ENCODE assay signal across 20 cellular contexts in the genomic region with DNA sequence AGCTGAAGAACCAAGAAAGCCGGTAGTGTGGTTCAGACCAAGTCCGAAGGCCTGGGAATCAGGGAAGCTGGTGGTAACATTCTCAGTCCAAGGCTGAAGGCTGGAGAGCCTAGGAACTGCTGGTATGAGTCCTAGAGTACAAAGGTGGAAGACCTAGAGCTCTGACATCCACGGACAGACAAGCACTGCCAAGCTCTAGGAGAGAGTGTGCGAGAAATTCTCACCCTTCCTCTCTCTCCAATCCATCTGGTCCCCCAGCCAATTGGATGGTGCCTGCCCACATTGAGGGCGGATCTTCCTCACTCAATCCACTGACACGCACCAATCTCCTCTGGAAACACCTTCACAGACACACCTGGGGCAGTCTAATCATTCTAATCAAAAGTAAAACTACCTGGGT. TPM values are rescaled to one million over a fixed set of nuclear protein-coding genes. Genes with fewer than 3 reads are reported as not detected.
DNase-seq lines count a peak whose midpoint lies in the region; ATAC-seq, FAIRE-seq and TF ChIP-seq lines count a peak whose summit lies in the region.
"Had no signal": no experiment of that assay in that cellular context is flagged by ENCODE, and none has a peak within 500 bp of the region (broad histone marks: within the 10 kb centered on the region; RNA-seq: fewer than 3 reads in every experiment).

No MANE protein-coding gene starts in this region.

- no peaks in the 10 kb centered on the region for H3K9me2 ChIP-seq in Karpas-422 (replicated peaks; ENCODE audit: insufficient read depth, low read length)

- no peaks in the 10 kb centered on the region for H4K20me1 ChIP-seq in Karpas-422 (ENCODE audit: insufficient read depth, low read depth, low read length)

- H3K36me3 ChIP-seq in Karpas-422 (ENCODE audit: insufficient read depth, low read length) (no peaks in the 10 kb centered on the region), pancreas (no peaks in the 10 kb centered on the region), upper lobe of right lung (no peaks in the 10 kb centered on the region)
- H3K36me3 ChIP-seq: HAP-1 had no signal

- POLR2A ChIA-PET in WTC11 (lab: Charles Lee) = no interaction called here

- H3K4me3 Mint-ChIP-seq in WTC11 = no peak overlapping the region
- H3K4me3 Mint-ChIP-seq: CD4-positive, alpha-beta T cell had no signal

- H3K27me3 ChIP-seq in Karpas-422 (ENCODE audit: low read length) (no peaks in the 10 kb centered on the region), pancreas (no peaks in the 10 kb centered on the region), upper lobe of right lung (no peaks in the 10 kb centered on the region)

- H3K9me3 Mint-ChIP-seq in WTC11 = peaks cover 4% of the 10 kb centered on the region
- H3K9me3 Mint-ChIP-seq: CD4-positive, alpha-beta T cell had no signal

- H2AFZ ChIP-seq in Karpas-422 (ENCODE audit: low read length) = no peak overlapping the region
- H2AFZ ChIP-seq: GM23248 had no signal

- no peak for FAIRE-seq in pancreas (lab: Jason Lieb, UNC)
- FAIRE-seq: A549, D721Med, G401.6, GM12891, GM18507 had no signal

- H3K9me3 ChIP-seq in Karpas-422 (ENCODE audit: low read length) (no peaks in the 10 kb centered on the region), pancreas (no peaks in the 10 kb centered on the region), upper lobe of right lung (no peaks in the 10 kb centered on the region)
- H3K9me3 ChIP-seq: A549, Caco-2, HAP-1 had no signal

- peak overlapping the region; percentile 46 for H3K4me2 ChIP-seq in Karpas-422 (ENCODE audit: low read depth, low read length, poor library complexity, severe bottlenecking)
- H3K4me2 ChIP-seq: A549 had no signal

- ATAC-seq in WTC11 (peak; percentile 49), pancreas (peak; percentile 88 to 96 (median 94)), upper lobe of right lung (peak; percentile 36), GM18502 (IDR thresholded peaks at IDR 0.05; ENCODE audit: poor library complexity, unreplicated experiment) (no peak)
- ATAC-seq: A549 had no signal

- H3K27ac ChIP-seq in Karpas-422 (ENCODE audit: low read length) = peak overlapping the region; percentile 87
- peak overlapping the region in 3 of 4 donors; percentile 3 to 40 (median 37) for H3K27ac ChIP-seq in pancreas
- H3K27ac ChIP-seq in upper lobe of right lung = no peak overlapping the region
- H3K27ac ChIP-seq: 22Rv1, A549, C4-2B, GM23248 had no signal

- intact Hi-C loops in pancreas (cut with DNase I) (no loop called here), upper lobe of right lung (cut with DNase I) (no loop called here)

- no peaks in the 10 kb centered on the region for H3K27me3 Mint-ChIP-seq in WTC11 (ENCODE audit: low read depth)
- H3K27me3 Mint-ChIP-seq: CD4-positive, alpha-beta T cell had no signal

- H3K4me1 Mint-ChIP-seq in WTC11 = peaks cover 22% of the 10 kb centered on the region

- no peaks in the 10 kb centered on the region for H3K36me3 Mint-ChIP-seq in WTC11

- no peaks in the 10 kb centered on the region for H3K79me2 ChIP-seq in Karpas-422 (ENCODE audit: low read length)

- 32 to 45% methylated on average over 6 of the region's 6 CpGs for WGBS in pancreas, 2 donors

- no peak overlapping the region for H3K27ac Mint-ChIP-seq in WTC11
- H3K27ac Mint-ChIP-seq: CD4-positive, alpha-beta T cell had no signal

- H3K9ac ChIP-seq in Karpas-422 (ENCODE audit: low read length) = peak overlapping the region; percentile 45
- H3K9ac ChIP-seq: GM23248 had no signal

- H3K4me3 ChIP-seq in Karpas-422 (ENCODE audit: low read length) (peak overlapping the region; percentile 48; the same call in 1 of the 2 replicates), pancreas (peak overlapping the region; percentile 20 to 42 (median 32)), upper lobe of right lung (no peak overlapping the region)
- H3K4me3 ChIP-seq: A549, GM23248, HAP-1 had no signal

- peaks cover 53% of the 10 kb centered on the region for H3K4me1 ChIP-seq in Karpas-422 (ENCODE audit: low read length)
- H3K4me1 ChIP-seq in pancreas = peaks cover 0 to 6% (median 0%) of the 10 kb centered on the region in 3 donors
- H3K4me1 ChIP-seq in upper lobe of right lung = no peaks in the 10 kb centered on the region
- H3K4me1 ChIP-seq: A549, Caco-2, HAP-1 had no signal

- DNase-seq in Karpas-422 (no peak), WTC11 (ENCODE audit: low spot score) (no peak), pancreas (peak; percentile 45 to 80 (median 62)), upper lobe of right lung (no peak), NAMALWA (ENCODE audit: low spot score) (no peak), NCI-H69 (lab: John Stamatoyannopoulos, UW) (no peak)
- DNase-seq: AML-193; Caco-2; CD4-positive, alpha-beta T cell; GM23248 had no signal

- TF ChIP-seq CTCF in WTC11 (IDR thresholded peaks at IDR 0.05) (no peak), pancreas (IDR thresholded peaks at IDR 0.05) (no peak), upper lobe of right lung (IDR thresholded peaks at IDR 0.05) (no peak)

- CTCF ChIA-PET in WTC11 (lab: Charles Lee) = interaction anchor here (1.5 kb wide), 1 partner anchor 50 kb away, joined by 3 read pairs; no protein-coding TSS in a partner anchor

TF ChIP-seq in WTC11, 78 proteins besides CTCF, POLR2A, EP300 and RAD21 (continues in another document):
- TF ChIP-seq, protein P1, sequence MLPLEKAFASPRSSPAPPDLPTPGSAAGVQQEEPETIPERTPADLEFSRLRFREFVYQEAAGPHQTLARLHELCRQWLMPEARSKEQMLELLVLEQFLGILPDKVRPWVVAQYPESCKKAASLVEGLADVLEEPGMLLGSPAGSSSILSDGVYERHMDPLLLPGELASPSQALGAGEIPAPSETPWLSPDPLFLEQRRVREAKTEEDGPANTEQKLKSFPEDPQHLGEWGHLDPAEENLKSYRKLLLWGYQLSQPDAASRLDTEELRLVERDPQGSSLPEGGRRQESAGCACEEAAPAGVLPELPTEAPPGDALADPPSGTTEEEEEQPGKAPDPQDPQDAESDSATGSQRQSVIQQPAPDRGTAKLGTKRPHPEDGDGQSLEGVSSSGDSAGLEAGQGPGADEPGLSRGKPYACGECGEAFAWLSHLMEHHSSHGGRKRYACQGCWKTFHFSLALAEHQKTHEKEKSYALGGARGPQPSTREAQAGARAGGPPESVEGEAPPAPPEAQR (CRISPR knock-in tag; IDR thresholded peaks at IDR 0.05) = no peak
- TF ChIP-seq NFYB (CRISPR knock-in tag; conservative IDR thresholded peaks at IDR 0.05; ENCODE audit: low read depth) (no peak), EMX1 (CRISPR knock-in tag; IDR thresholded peaks at IDR 0.05) (no peak), SMAD3 (CRISPR knock-in tag; IDR thresholded peaks at IDR 0.05; ENCODE audit: borderline replicate concordance) (no peak), FOXJ3 (CRISPR knock-in tag; IDR thresholded peaks at IDR 0.05; ENCODE audit: borderline replicate concordance) (no peak), ZNF671 (CRISPR knock-in tag; IDR thresholded peaks at IDR 0.05) (no peak), GRHL2 (CRISPR knock-in tag; IDR thresholded peaks at IDR 0.05; ENCODE audit: insufficient replicate concordance, severe bottlenecking) (no peak), CREM (CRISPR knock-in tag; IDR thresholded peaks at IDR 0.05) (no peak), ATF1 (CRISPR knock-in tag; IDR thresholded peaks at IDR 0.05) (no peak), ZBTB43 (CRISPR knock-in tag; IDR thresholded peaks at IDR 0.05) (no peak), SOX15 (CRISPR knock-in tag; IDR thresholded peaks at IDR 0.05) (no peak), FOXP4 (CRISPR knock-in tag; IDR thresholded peaks at IDR 0.05) (no peak), TEAD4 (CRISPR knock-in tag; IDR thresholded peaks at IDR 0.05) (no peak)
- TF ChIP-seq, protein P2, sequence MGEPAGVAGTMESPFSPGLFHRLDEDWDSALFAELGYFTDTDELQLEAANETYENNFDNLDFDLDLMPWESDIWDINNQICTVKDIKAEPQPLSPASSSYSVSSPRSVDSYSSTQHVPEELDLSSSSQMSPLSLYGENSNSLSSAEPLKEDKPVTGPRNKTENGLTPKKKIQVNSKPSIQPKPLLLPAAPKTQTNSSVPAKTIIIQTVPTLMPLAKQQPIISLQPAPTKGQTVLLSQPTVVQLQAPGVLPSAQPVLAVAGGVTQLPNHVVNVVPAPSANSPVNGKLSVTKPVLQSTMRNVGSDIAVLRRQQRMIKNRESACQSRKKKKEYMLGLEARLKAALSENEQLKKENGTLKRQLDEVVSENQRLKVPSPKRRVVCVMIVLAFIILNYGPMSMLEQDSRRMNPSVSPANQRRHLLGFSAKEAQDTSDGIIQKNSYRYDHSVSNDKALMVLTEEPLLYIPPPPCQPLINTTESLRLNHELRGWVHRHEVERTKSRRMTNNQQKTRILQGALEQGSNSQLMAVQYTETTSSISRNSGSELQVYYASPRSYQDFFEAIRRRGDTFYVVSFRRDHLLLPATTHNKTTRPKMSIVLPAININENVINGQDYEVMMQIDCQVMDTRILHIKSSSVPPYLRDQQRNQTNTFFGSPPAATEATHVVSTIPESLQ (CRISPR knock-in tag; IDR thresholded peaks at IDR 0.05) = no peak

RNA-seq across cellular contexts. Expression of gene ADAMTS19, which starts 19.7 kb away (rescaled TPM):
- 2.5 and 3.1 TPM in 2 replicates for total RNA-seq in Karpas-422 (2014; rRNA removed; shearing (Covaris generic); ENCODE audit: low replicate concordance)
- total RNA-seq in WTC11 (2021) = 28.0 to 30.5 TPM (median 28.5 TPM) in 3 replicates
- total RNA-seq in pancreas = under 1 TPM in 5 of 6 donors, not detected in 1; 0.06 to 0.22 (median 0.12) TPM
- under 1 TPM; 0.02 to 0.04 TPM for polyA plus RNA-seq in pancreas
- not detected for total RNA-seq in upper lobe of right lung
- total RNA-seq: CD4-positive, alpha-beta T cell; GM23248; HT-29 had no signal
- polyA plus RNA-seq: A549, GM23248 had no signal

Comparison
In these comparisons a context has a peak if more than half of its experiments do, and no peak if none do; other contexts are left out.
1. DNase-seq: peak in pancreas (6 of 6); none in Karpas-422 (single experiment), WTC11 (single experiment), upper lobe of right lung (single experiment), NAMALWA (single experiment) and NCI-H69 (single experiment).